ENCODE assay signal across 18 cellular contexts in the genomic region with DNA sequence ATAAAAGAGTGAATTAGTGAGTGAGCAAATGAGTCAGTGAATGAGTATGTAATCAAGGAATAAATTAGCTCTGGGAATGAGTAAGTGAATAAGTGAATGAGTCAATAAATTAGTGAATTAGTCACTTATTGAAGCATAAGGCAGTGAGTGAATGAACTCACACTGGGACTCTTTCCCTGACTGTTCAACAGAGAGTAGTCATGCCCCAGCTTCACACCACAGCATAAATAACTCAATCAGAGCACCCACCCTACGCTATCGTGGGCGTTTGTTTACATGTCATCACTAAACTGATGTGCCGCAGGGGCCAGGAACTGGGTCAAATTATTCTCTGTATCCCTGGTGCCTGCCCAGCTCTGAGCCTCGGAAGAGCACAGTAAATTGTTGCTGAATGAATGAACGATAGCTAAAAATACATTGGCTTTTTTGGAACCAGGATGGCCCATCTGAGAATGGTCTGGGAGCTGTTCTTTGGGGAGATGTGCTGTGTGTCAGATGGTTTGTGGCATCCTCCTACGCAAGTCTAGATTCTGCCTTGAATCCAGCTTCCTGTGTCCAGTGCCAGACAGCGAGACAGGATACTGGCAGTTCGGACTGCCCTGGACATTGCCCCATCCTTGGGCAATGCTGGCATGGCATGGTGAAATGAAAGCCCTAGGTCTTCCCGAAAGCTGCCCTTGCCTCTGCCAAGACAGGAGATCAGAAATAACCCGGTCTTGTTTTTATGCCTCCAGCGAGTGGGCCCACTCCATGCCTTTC.
DNase-seq lines count a peak whose midpoint lies in the region; ATAC-seq, FAIRE-seq and TF ChIP-seq lines count a peak whose summit lies in the region.
"Had no signal": no experiment of that assay in that cellular context is flagged by ENCODE, and none has a peak within 500 bp of the region (broad histone marks: within the 10 kb centered on the region; RNA-seq: fewer than 3 reads in every experiment).

No MANE protein-coding gene starts in this region.

- H3K27ac ChIP-seq in endothelial cell of umbilical vein (ENCODE audit: insufficient read depth, low read depth, low read length) (no peak overlapping the region), psoas muscle (no peak overlapping the region)
- H3K27ac ChIP-seq: 22Rv1, hepatocyte, thoracic aorta had no signal

- ATAC-seq in psoas muscle (peak in 3 of 4 donors; percentile 51 to 76 (median 76)), HG03175 (IDR thresholded peaks at IDR 0.05; ENCODE audit: unreplicated experiment) (no peak)

- FAIRE-seq in endothelial cell of umbilical vein (lab: Jason Lieb, UNC): no peak
- FAIRE-seq: GM18507 had no signal

- DNase-seq in NCI-H748 (lab: John Stamatoyannopoulos, UW; ENCODE audit: unreplicated experiment) (peak; percentile 17), NCI-H748 treated with DMSO at 0.1 percent for 48 hours (lab: John Stamatoyannopoulos, UW) (no peak), MG63 (peak; percentile 84), endothelial cell of umbilical vein (ENCODE audit: low read depth, low spot score) (no peak), psoas muscle (peak in 1 of 2 donors; percentile 34), DMS53 treated with DMSO at 0.1 percent for 48 hours (lab: John Stamatoyannopoulos, UW; ENCODE audit: unreplicated experiment) (no peak), amniotic stem cell (lab: John Stamatoyannopoulos, UW) (no peak)
- DNase-seq: activated CD4-positive, alpha-beta T cell treated with anti-CD3 and anti-CD28 coated beads, Interleukin-2, amount 50 U/mL, for 1 hour; activated naive CD4-positive, alpha-beta T cell treated with Interleukin-2 at 50 U/mL for 16 hours; DMS79; NCI-H1436; NK-92 treated with Interleukin-12 subunit alpha and Interleukin-12 subunit beta, amount 100 ng/mL, for 24 hours; SW 1271 had no signal

- 33 to 48% (median 46%) methylated on average over 12 of the region's 12 CpGs for WGBS in psoas muscle, 3 donors

- dilution Hi-C loops in endothelial cell of umbilical vein (cut with MboI; ENCODE audit: extremely low pct_ligation_motif_present, low sequenced_read_pairs): no loop called here

- H3K36me3 ChIP-seq in MG63 (no peaks in the 10 kb centered on the region), endothelial cell of umbilical vein (ENCODE audit: control insufficient read depth in 2 of 2, extremely low read depth in 1 of 2, insufficient read depth in 2 of 2, low read length in 2 of 2) (peaks cover 0 to 5% of the 10 kb centered on the region in 2 experiments), psoas muscle (ENCODE audit: insufficient read depth in 1 of 2, low read depth in 1 of 2) (no peaks in the 10 kb centered on the region)
- H3K36me3 ChIP-seq: thoracic aorta had no signal

- TF ChIP-seq CTCF in endothelial cell of umbilical vein (IDR thresholded peaks at IDR 0.05; ENCODE audit: extremely low read depth in 1 of 2, insufficient read depth in 1 of 2, low read depth in 1 of 2, low read length in 2 of 2): no peak
- TF ChIP-seq CTCF in psoas muscle (IDR thresholded peaks at IDR 0.05): no peak

- intact Hi-C loops in endothelial cell of umbilical vein (cut with micrococcal nuclease): no loop called here
- intact Hi-C loops in psoas muscle (cut with DNase I): no loop called here

- H3K9me3 ChIP-seq in MG63 (no peaks in the 10 kb centered on the region), endothelial cell of umbilical vein (replicated peaks; ENCODE audit: control insufficient read depth, insufficient read depth, low read length) (no peaks in the 10 kb centered on the region), psoas muscle (no peaks in the 10 kb centered on the region)
- H3K9me3 ChIP-seq: thoracic aorta had no signal

- H3K4me2 ChIP-seq in endothelial cell of umbilical vein (ENCODE audit: insufficient read depth, low read length): no peak overlapping the region
- H3K4me2 ChIP-seq: hepatocyte had no signal

- no peak for TF ChIP-seq POLR2A in endothelial cell of umbilical vein (IDR thresholded peaks at IDR 0.05; ENCODE audit: low read depth, low read length)

- no peaks in the 10 kb centered on the region for H3K79me2 ChIP-seq in endothelial cell of umbilical vein (ENCODE audit: control insufficient read depth, insufficient read depth, low read length)
- H3K79me2 ChIP-seq: hepatocyte had no signal

- H2AFZ ChIP-seq in endothelial cell of umbilical vein (ENCODE audit: low read depth, low read length): no peak overlapping the region
- H2AFZ ChIP-seq: hepatocyte had no signal

- CTCF ChIA-PET in endothelial cell of umbilical vein (lab: Charles Lee): no interaction called here

- H4K20me1 ChIP-seq in endothelial cell of umbilical vein (replicated peaks; ENCODE audit: control insufficient read depth, extremely low read depth, insufficient read depth, low read length): no peaks in the 10 kb centered on the region

- POLR2A ChIA-PET in endothelial cell of umbilical vein (lab: Charles Lee): no interaction called here

- H3K9me1 ChIP-seq in endothelial cell of umbilical vein (replicated peaks; ENCODE audit: control insufficient read depth, extremely low read depth, insufficient read depth, low read length): no peaks in the 10 kb centered on the region

- BruUV-seq in endothelial cell of umbilical vein (replicated peaks; lab: Mats Ljungman, UMichigan): no TSS peak

- no peak overlapping the region for H3K4me3 ChIP-seq in MG63
- no peak overlapping the region for H3K4me3 ChIP-seq in endothelial cell of umbilical vein (replicated peaks in 1 of 3; ENCODE audit: insufficient read depth in 1 of 3, low read depth in 1 of 3, low read length in 3 of 3)
- H3K4me3 ChIP-seq in psoas muscle: no peak overlapping the region
- H3K4me3 ChIP-seq: hepatocyte, thoracic aorta had no signal

- H3K4me1 ChIP-seq in endothelial cell of umbilical vein (ENCODE audit: control insufficient read depth, extremely low read depth, insufficient read depth, low read length) (no peaks in the 10 kb centered on the region), psoas muscle (no peaks in the 10 kb centered on the region)

- no peaks in the 10 kb centered on the region for H3K27me3 ChIP-seq in MG63
- H3K27me3 ChIP-seq in endothelial cell of umbilical vein (ENCODE audit: control insufficient read depth in 2 of 2, insufficient read depth in 2 of 2, low read length in 2 of 2): no peaks in the 10 kb centered on the region
- peaks cover 0 to 12% (median 3%) of the 10 kb centered on the region in 3 donors for H3K27me3 ChIP-seq in psoas muscle (ENCODE audit: insufficient read depth in 3 of 3, low read length in 2 of 3)
- H3K27me3 ChIP-seq: hepatocyte had no signal

- H3K9ac ChIP-seq in endothelial cell of umbilical vein (replicated peaks; ENCODE audit: extremely low read depth, insufficient read depth, low read length): no peak overlapping the region

TF ChIP-seq in endothelial cell of umbilical vein, 7 proteins besides CTCF, POLR2A, EP300 and RAD21:
- TF ChIP-seq POLR2AphosphoS5 (IDR thresholded peaks at IDR 0.05; ENCODE audit: insufficient read depth, low read depth, low read length): no peak
- TF ChIP-seq EZH2 (IDR thresholded peaks at IDR 0.05; ENCODE audit: borderline replicate concordance, low read depth, low read length, severe bottlenecking): no peak
- TF ChIP-seq GATA2 (IDR thresholded peaks at IDR 0.05; ENCODE audit: insufficient read depth, insufficient read length, low read depth, low read length): no peak
- peak; percentile 18 for TF ChIP-seq FOS (IDR thresholded peaks at IDR 0.05; ENCODE audit: borderline replicate concordance, insufficient read depth, low read length)

Comparison
In these comparisons a context has a peak if more than half of its experiments do, and no peak if none do; other contexts are left out.
1. DNase-seq: peak in NCI-H748 (single experiment) and MG63 (single experiment); none in NCI-H748 treated with DMSO at 0.1 percent for 48 hours (single experiment), endothelial cell of umbilical vein (single experiment), DMS53 treated with DMSO at 0.1 percent for 48 hours (single experiment) and amniotic stem cell (single experiment).